In genomic region chr15:52139599-52140462, GRCh38 we compare ENCODE assay signal across 7 cellular contexts. TPM values are rescaled to one million over a fixed set of nuclear protein-coding genes. Genes with fewer than 3 reads are reported as not detected.
DNase-seq lines count a peak whose midpoint lies in the region; ATAC-seq and TF ChIP-seq lines count a peak whose summit lies in the region.

No MANE protein-coding gene starts in this region.

- H3K27ac Mint-ChIP-seq in activated T-cell treated with anti-CD3 and anti-CD28 coated beads, Interleukin-2, amount 50 U/mL, for 24 hours, result peak overlapping the region; percentile 17
- peak overlapping the region; percentile 72 for H3K27ac Mint-ChIP-seq in neural progenitor cell

- H3K36me3 Mint-ChIP-seq in activated T-cell treated with anti-CD3 and anti-CD28 coated beads, Interleukin-2, amount 50 U/mL, for 24 hours (ENCODE audit: low read depth), result peaks cover 31% of the 10 kb centered on the region
- H3K36me3 Mint-ChIP-seq in neural progenitor cell, result peaks cover 2% of the 10 kb centered on the region

- no peak overlapping the region for H3K9ac ChIP-seq in neural progenitor cell

- no peaks in the 10 kb centered on the region for H3K9me3 ChIP-seq in PC-9 (ENCODE audit: insufficient read depth, low read depth)
- H3K9me3 ChIP-seq in neural progenitor cell (ENCODE audit: low read depth), result no peaks in the 10 kb centered on the region

- H3K4me1 Mint-ChIP-seq in activated T-cell treated with anti-CD3 and anti-CD28 coated beads, Interleukin-2, amount 50 U/mL, for 24 hours (ENCODE audit: low read depth), result peaks cover 20% of the 10 kb centered on the region
- peaks cover 25% of the 10 kb centered on the region for H3K4me1 Mint-ChIP-seq in neural progenitor cell

- H3K4me3 Mint-ChIP-seq in activated T-cell treated with anti-CD3 and anti-CD28 coated beads, Interleukin-2, amount 50 U/mL, for 24 hours, result no peak overlapping the region
- no peak overlapping the region for H3K4me3 Mint-ChIP-seq in neural progenitor cell

- no peaks in the 10 kb centered on the region for H3K27me3 ChIP-seq in PC-9 (ENCODE audit: insufficient read depth, low read depth)
- no peaks in the 10 kb centered on the region for H3K27me3 ChIP-seq in neural progenitor cell

- no peaks in the 10 kb centered on the region for H4K20me1 ChIP-seq in PC-9 (ENCODE audit: insufficient read depth)
- peaks cover 6% of the 10 kb centered on the region for H4K20me1 ChIP-seq in neural progenitor cell (ENCODE audit: low read depth)

- CTCF ChIA-PET in PC-9 (lab: Charles Lee), result interaction anchor here (0.7 to 1.2 kb wide), 3 partner anchors 34 to 60 kb away, joined by 3 to 4 read pairs (median 4); no protein-coding TSS in a partner anchor

- no peaks in the 10 kb centered on the region for H3K79me2 ChIP-seq in PC-9 (ENCODE audit: low read depth)
- no peaks in the 10 kb centered on the region for H3K79me2 ChIP-seq in neural progenitor cell (ENCODE audit: low read depth)

- DNase-seq in GM03348 (ENCODE audit: low spot score), result peak; percentile 85
- peak in 1 of 2 experiments; percentile 65 for DNase-seq in PC-9
- peak; percentile 77 for DNase-seq in activated T-cell treated with anti-CD3 and anti-CD28 coated beads, Interleukin-2, amount 50 U/mL, for 24 hours
- peak; percentile 59 for DNase-seq in fibroblast of gingiva (ENCODE audit: low read depth)
- DNase-seq in neural progenitor cell (ENCODE audit: low spot score), result peak; percentile 83
- peak; percentile 88 for DNase-seq in superior temporal gyrus (ENCODE audit: extremely low spot score)

- peak; percentile 87 for TF ChIP-seq CTCF in PC-9 (conservative IDR thresholded peaks at IDR 0.05)
- peak; percentile 95 for TF ChIP-seq CTCF in neural progenitor cell (IDR thresholded peaks at IDR 0.05)

- POLR2A ChIA-PET in PC-9 (lab: Charles Lee; ENCODE audit: unreplicated experiment), result no interaction called here

- no peak overlapping the region for H3K4me2 ChIP-seq in PC-9
- H3K4me2 ChIP-seq in neural progenitor cell, result no peak overlapping the region

- H3K9me3 Mint-ChIP-seq in activated T-cell treated with anti-CD3 and anti-CD28 coated beads, Interleukin-2, amount 50 U/mL, for 24 hours, result no peaks in the 10 kb centered on the region
- H3K9me3 Mint-ChIP-seq in neural progenitor cell, result no peaks in the 10 kb centered on the region

- BruUV-seq in PC-9 (replicated peaks; lab: Mats Ljungman, UMichigan), result no TSS peak

- H2AFZ ChIP-seq in PC-9 (no peak overlapping the region), neural progenitor cell (replicated peaks) (no peak overlapping the region)

- no peak overlapping the region for H3K4me3 ChIP-seq in PC-9
- H3K4me3 ChIP-seq in neural progenitor cell, result no peak overlapping the region

- no peaks in the 10 kb centered on the region for H3F3A ChIP-seq in PC-9 (ENCODE audit: insufficient read depth, low read depth)
- no peaks in the 10 kb centered on the region for H3F3A ChIP-seq in neural progenitor cell (ENCODE audit: low read depth)

- intact Hi-C loops in PC-9 (cut with micrococcal nuclease; ENCODE audit: unreplicated experiment), result loop anchor here (1.0 to 5.0 kb wide), 3 partner anchors 63 to 357 kb away; no protein-coding TSS in a partner anchor

- H3K27ac ChIP-seq in PC-9 (no peak overlapping the region), neural progenitor cell (no peak overlapping the region)

- ATAC-seq in HG03066 (IDR thresholded peaks at IDR 0.05; ENCODE audit: low read depth, unreplicated experiment), result peak; percentile 66

- H3K36me3 ChIP-seq in PC-9 (ENCODE audit: low read depth) (no peaks in the 10 kb centered on the region), neural progenitor cell (no peaks in the 10 kb centered on the region)

- H3K9me2 ChIP-seq in PC-9 (ENCODE audit: insufficient read depth), result no peaks in the 10 kb centered on the region

- peaks cover 5% of the 10 kb centered on the region; the same call in 1 of the 2 replicates for H3K4me1 ChIP-seq in PC-9 (replicated peaks; ENCODE audit: insufficient read depth)
- peaks cover 4% of the 10 kb centered on the region for H3K4me1 ChIP-seq in neural progenitor cell

- no peaks in the 10 kb centered on the region for H3K27me3 Mint-ChIP-seq in activated T-cell treated with anti-CD3 and anti-CD28 coated beads, Interleukin-2, amount 50 U/mL, for 24 hours
- no peaks in the 10 kb centered on the region for H3K27me3 Mint-ChIP-seq in neural progenitor cell (ENCODE audit: insufficient read depth, low read depth)

RNA-seq across cellular contexts. Expression of gene BCL2L10, which starts 27.3 kb away (rescaled TPM):
- total RNA-seq in PC-9 (2021), result 0.43 and 0.48 TPM in 2 replicates
- 0.22 and 0.31 TPM in 2 replicates for total RNA-seq in neural progenitor cell (ENCODE audit: low replicate concordance)

RNA-seq across cellular contexts. Expression of gene GNB5, which starts 51.4 kb away (rescaled TPM):
- total RNA-seq in PC-9 (2021) (25.0 and 26.0 TPM in 2 replicates), neural progenitor cell (ENCODE audit: low replicate concordance) (36.0 and 37.8 TPM in 2 replicates)
